Comparison of ENCODE assay signal across 6 cellular contexts in genomic region chr19:6739884-6740588, GRCh38. TPM values are rescaled to one million over a fixed set of nuclear protein-coding genes. Genes with fewer than 3 reads are reported as not detected.
DNase-seq lines count a peak whose midpoint lies in the region; ATAC-seq and TF ChIP-seq lines count a peak whose summit lies in the region.

No MANE protein-coding gene starts in this region.

- no peaks in the 10 kb centered on the region for H3K27me3 ChIP-seq in CD8-positive, alpha-beta memory T cell (ENCODE audit: insufficient read depth, low read length, poor library complexity, severe bottlenecking)

- peak in 1 of 2 donors; percentile 7 for ATAC-seq in stimulated activated naive B cell treated with anti-CD40 and anti-IgM and Interleukin-4, amounts not matched to agents 10 μg/mL and 1 μg/mL and 100 μg/mL, for 72 hours (replicated peaks)

- H3K9me3 ChIP-seq in CD8-positive, alpha-beta memory T cell (ENCODE audit: low read length), result no peaks in the 10 kb centered on the region

- POLR2A ChIA-PET in CD8-positive, alpha-beta memory T cell (lab: Charles Lee), result no interaction called here

- TF ChIP-seq CTCF in fibroblast of the aortic adventitia (IDR thresholded peaks at IDR 0.05; ENCODE audit: insufficient read depth, low read length), result no peak

- peak overlapping the region; percentile 64 to 83 (median 77) for H3K4me3 Mint-ChIP-seq in CD8-positive, alpha-beta memory T cell
- H3K4me3 Mint-ChIP-seq in stimulated activated naive B cell treated with anti-CD40 and anti-IgM and Interleukin-4, amounts not matched to agents 10 μg/mL and 1 μg/mL and 100 μg/mL, for 72 hours, result peak overlapping the region; percentile 88 to 90

- no peaks in the 10 kb centered on the region for H3K9me3 Mint-ChIP-seq in CD8-positive, alpha-beta memory T cell
- H3K9me3 Mint-ChIP-seq in stimulated activated naive B cell treated with anti-CD40 and anti-IgM and Interleukin-4, amounts not matched to agents 10 μg/mL and 1 μg/mL and 100 μg/mL, for 72 hours, result no peaks in the 10 kb centered on the region

- peak overlapping the region; percentile 69 for H3K27ac ChIP-seq in CD8-positive, alpha-beta memory T cell (ENCODE audit: low read depth, low read length)

- peak in 2 of 5 donors; percentile 10 to 22 for DNase-seq in CD8-positive, alpha-beta memory T cell
- DNase-seq in RKO (ENCODE audit: low spot score), result peak; percentile 38
- DNase-seq in fibroblast of the aortic adventitia (ENCODE audit: low read depth), result no peak
- peak; percentile 68 for DNase-seq in stimulated activated naive B cell treated with anti-CD40 and anti-IgM and Interleukin-4, amounts not matched to agents 10 μg/mL and 1 μg/mL and 100 μg/mL, for 72 hours
- DNase-seq in NCI-H1694 treated with DMSO at 0.1 percent for 48 hours (lab: John Stamatoyannopoulos, UW), result no peak
- no peak for DNase-seq in Ammon's horn (ENCODE audit: low spot score)

- peak overlapping the region in 2 of 8 donors; percentile 43 to 63 for H3K27ac Mint-ChIP-seq in CD8-positive, alpha-beta memory T cell
- H3K27ac Mint-ChIP-seq in stimulated activated naive B cell treated with anti-CD40 and anti-IgM and Interleukin-4, amounts not matched to agents 10 μg/mL and 1 μg/mL and 100 μg/mL, for 72 hours, result peak overlapping the region; percentile 95

- H3K36me3 ChIP-seq in CD8-positive, alpha-beta memory T cell (ENCODE audit: insufficient read depth, low read length), result no peaks in the 10 kb centered on the region

- H3K4me3 ChIP-seq in CD8-positive, alpha-beta memory T cell (ENCODE audit: low read length), result peak overlapping the region; percentile 68
- peak overlapping the region; percentile 85 for H3K4me3 ChIP-seq in fibroblast of the aortic adventitia (ENCODE audit: low read depth, low read length)

- no peaks in the 10 kb centered on the region for H3K27me3 Mint-ChIP-seq in CD8-positive, alpha-beta memory T cell
- H3K27me3 Mint-ChIP-seq in stimulated activated naive B cell treated with anti-CD40 and anti-IgM and Interleukin-4, amounts not matched to agents 10 μg/mL and 1 μg/mL and 100 μg/mL, for 72 hours, result no peaks in the 10 kb centered on the region

- peaks cover 32 to 52% (median 36%) of the 10 kb centered on the region in 3 donors for H3K4me1 Mint-ChIP-seq in CD8-positive, alpha-beta memory T cell
- H3K4me1 Mint-ChIP-seq in stimulated activated naive B cell treated with anti-CD40 and anti-IgM and Interleukin-4, amounts not matched to agents 10 μg/mL and 1 μg/mL and 100 μg/mL, for 72 hours, result peaks cover 42 to 69% of the 10 kb centered on the region in 2 donors

- H3K4me1 ChIP-seq in CD8-positive, alpha-beta memory T cell (ENCODE audit: insufficient read depth, low read length), result peaks cover 47% of the 10 kb centered on the region

- H3K36me3 Mint-ChIP-seq in CD8-positive, alpha-beta memory T cell, result peaks cover 0 to 15% (median 0%) of the 10 kb centered on the region in 3 donors
- peaks cover 28 to 37% of the 10 kb centered on the region in 2 donors for H3K36me3 Mint-ChIP-seq in stimulated activated naive B cell treated with anti-CD40 and anti-IgM and Interleukin-4, amounts not matched to agents 10 μg/mL and 1 μg/mL and 100 μg/mL, for 72 hours

- CTCF ChIA-PET in CD8-positive, alpha-beta memory T cell (lab: Charles Lee), result interaction anchor here (2.2 to 4.5 kb wide), 2 partner anchors 33 to 124 kb away, joined by 6 to 21 read pairs; partner anchors contain the start of gene VAV1

RNA-seq across cellular contexts. Expression of gene TRIP10, which starts 0.6 kb away (rescaled TPM):
- 10 to 100 TPM; 44.6 to 47.8 TPM for total RNA-seq in CD8-positive, alpha-beta memory T cell
- 2.0 TPM for polyA plus RNA-seq in CD8-positive, alpha-beta memory T cell
- total RNA-seq in fibroblast of the aortic adventitia (ENCODE audit: low replicate concordance), result 33.3 and 44.9 TPM in 2 replicates

RNA-seq across cellular contexts. Expression of gene GPR108, which starts 2.7 kb away (rescaled TPM):
- 10 to 100 TPM; 72.0 to 74.0 TPM for total RNA-seq in CD8-positive, alpha-beta memory T cell
- 108 TPM for polyA plus RNA-seq in CD8-positive, alpha-beta memory T cell
- total RNA-seq in fibroblast of the aortic adventitia (ENCODE audit: low replicate concordance), result 32.5 and 33.4 TPM in 2 replicates

RNA-seq across cellular contexts. Expression of gene C3, which starts 19.6 kb away (rescaled TPM):
- total RNA-seq in CD8-positive, alpha-beta memory T cell, result 1 to 10 TPM; 1.6 to 1.7 TPM
- polyA plus RNA-seq in CD8-positive, alpha-beta memory T cell, result not detected
- total RNA-seq in fibroblast of the aortic adventitia (ENCODE audit: low replicate concordance), result 93.5 and 1,485 TPM in 2 replicates

RNA-seq across cellular contexts. Expression of gene SH2D3A, which starts 27.2 kb away (rescaled TPM):
- total RNA-seq in CD8-positive, alpha-beta memory T cell, result 10 to 100 TPM; 21.3 TPM
- 40.6 TPM for polyA plus RNA-seq in CD8-positive, alpha-beta memory T cell
- not detected in 2 replicates for total RNA-seq in fibroblast of the aortic adventitia (ENCODE audit: low replicate concordance)

RNA-seq across cellular contexts. Expression of gene VAV1, which starts 32.5 kb away (rescaled TPM):
- 10 to 100 TPM; 51.9 to 52.9 TPM for total RNA-seq in CD8-positive, alpha-beta memory T cell
- 28.4 TPM for polyA plus RNA-seq in CD8-positive, alpha-beta memory T cell
- total RNA-seq in fibroblast of the aortic adventitia (ENCODE audit: low replicate concordance), result not detected in 2 replicates

Comparison
In these comparisons a context has a peak if more than half of its experiments do, and no peak if none do; other contexts are left out.
1. DNase-seq: peak in RKO (single experiment) and stimulated activated naive B cell treated with anti-CD40 and anti-IgM and Interleukin-4, amounts not matched to agents 10 μg/mL and 1 μg/mL and 100 μg/mL, for 72 hours (single experiment); none in fibroblast of the aortic adventitia (single experiment), NCI-H1694 treated with DMSO at 0.1 percent for 48 hours (single experiment) and Ammon's horn (single experiment).
2. RNA of gene C3, which starts 19.6 kb away (total RNA-seq): 93.5 to 1,485 TPM in fibroblast of the aortic adventitia; 1.6 to 1.7 TPM in CD8-positive, alpha-beta memory T cell; every median in the first group is over 10 times any median in the second.